ENCODE assay signal across 10 cellular contexts in the genomic region with DNA sequence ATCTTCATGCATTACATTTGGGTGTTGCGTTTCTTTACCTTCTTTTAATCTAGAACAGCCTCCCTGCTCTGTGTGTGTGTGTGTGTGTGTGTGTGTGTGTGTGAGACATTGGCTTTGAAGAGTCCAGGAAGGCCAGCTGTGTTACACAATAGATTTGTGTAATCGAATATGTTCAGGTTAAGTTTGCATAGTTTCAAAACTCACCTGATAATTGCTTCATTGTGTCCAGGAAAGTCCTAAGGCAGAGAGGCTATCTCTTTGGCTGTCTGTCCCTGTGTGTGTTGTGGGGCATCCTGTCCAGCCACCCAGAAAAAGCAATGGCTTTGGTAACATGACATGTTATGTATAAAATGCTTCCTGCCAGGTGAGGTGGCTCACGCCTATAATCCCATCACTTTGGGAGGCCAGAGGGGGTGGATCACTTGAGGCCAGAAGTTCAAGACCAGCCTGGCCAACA. TPM values are rescaled to one million over a fixed set of nuclear protein-coding genes. Genes with fewer than 3 reads are reported as not detected.
DNase-seq lines count a peak whose midpoint lies in the region; TF ChIP-seq lines count a peak whose summit lies in the region.
"Had no signal": no experiment of that assay in that cellular context is flagged by ENCODE, and none has a peak within 500 bp of the region (broad histone marks: within the 10 kb centered on the region; RNA-seq: fewer than 3 reads in every experiment).

No MANE protein-coding gene starts in this region.

- no peak overlapping the region for H3K4me3 ChIP-seq in choroid plexus epithelial cell (ENCODE audit: low read depth, low read length)
- H3K4me3 ChIP-seq: HAP-1 had no signal

- peak overlapping the region; percentile 46 for H3K27ac Mint-ChIP-seq in T-helper 2 cell treated with Interferon-gamma antibody and Interleukin-4, amounts not matched to agents 5 μg/mL and 100 μg/mL, for 36 hours
- peak overlapping the region; percentile 79 for H3K27ac Mint-ChIP-seq in progenitor cell of endocrine pancreas

- peaks cover 5% of the 10 kb centered on the region for H3K36me3 Mint-ChIP-seq in T-helper 2 cell treated with Interferon-gamma antibody and Interleukin-4, amounts not matched to agents 5 μg/mL and 100 μg/mL, for 36 hours (ENCODE audit: low read depth)
- H3K36me3 Mint-ChIP-seq in progenitor cell of endocrine pancreas (ENCODE audit: insufficient read depth), result peaks cover 3% of the 10 kb centered on the region

- no peaks in the 10 kb centered on the region for H3K9me3 Mint-ChIP-seq in T-helper 2 cell treated with Interferon-gamma antibody and Interleukin-4, amounts not matched to agents 5 μg/mL and 100 μg/mL, for 36 hours
- no peaks in the 10 kb centered on the region for H3K9me3 Mint-ChIP-seq in progenitor cell of endocrine pancreas (ENCODE audit: low read depth)

- TF ChIP-seq CTCF in choroid plexus epithelial cell (conservative IDR thresholded peaks at IDR 0.05; ENCODE audit: low read depth, low read length) (no peak), progenitor cell of endocrine pancreas (IDR thresholded peaks at IDR 0.05; ENCODE audit: unreplicated experiment) (no peak)

- no peaks in the 10 kb centered on the region for H3K27me3 Mint-ChIP-seq in T-helper 2 cell treated with Interferon-gamma antibody and Interleukin-4, amounts not matched to agents 5 μg/mL and 100 μg/mL, for 36 hours (ENCODE audit: low read depth)
- H3K27me3 Mint-ChIP-seq in progenitor cell of endocrine pancreas, result no peaks in the 10 kb centered on the region

- H3K4me3 Mint-ChIP-seq in T-helper 2 cell treated with Interferon-gamma antibody and Interleukin-4, amounts not matched to agents 5 μg/mL and 100 μg/mL, for 36 hours, result peak overlapping the region; percentile 0
- no peak overlapping the region for H3K4me3 Mint-ChIP-seq in progenitor cell of endocrine pancreas (ENCODE audit: low read depth)

- H3K4me1 Mint-ChIP-seq in T-helper 2 cell treated with Interferon-gamma antibody and Interleukin-4, amounts not matched to agents 5 μg/mL and 100 μg/mL, for 36 hours (ENCODE audit: low read depth), result peaks cover 49% of the 10 kb centered on the region
- H3K4me1 Mint-ChIP-seq in progenitor cell of endocrine pancreas (ENCODE audit: low read depth), result peaks cover 72% of the 10 kb centered on the region

- DNase-seq in T-helper 2 cell treated with Interferon-gamma antibody and Interleukin-4, amounts not matched to agents 5 μg/mL and 100 μg/mL, for 36 hours (ENCODE audit: low spot score), result no peak
- DNase-seq in T-helper 2 cell, result no peak
- peak; percentile 13 for DNase-seq in NCI-H226
- peak; percentile 24 for DNase-seq in choroid plexus epithelial cell (ENCODE audit: low read depth)
- DNase-seq in progenitor cell of endocrine pancreas (ENCODE audit: low spot score, unreplicated experiment), result no peak
- no peak for DNase-seq in 8988T
- no peak for DNase-seq in NCI-H2227 treated with DMSO at 0.1 percent for 48 hours (lab: John Stamatoyannopoulos, UW)
- no peak for DNase-seq in DMS153 treated with DMSO at 0.1 percent for 48 hours (lab: John Stamatoyannopoulos, UW; ENCODE audit: unreplicated experiment)
- DNase-seq: amygdala had no signal

RNA-seq across cellular contexts. Expression of a gene that starts 37.5 kb away (rescaled TPM):
- total RNA-seq in progenitor cell of endocrine pancreas, result 69.3 and 70.0 TPM in 2 replicates

Comparison
In these comparisons a context has a peak if more than half of its experiments do, and no peak if none do; other contexts are left out.
1. DNase-seq: peak in NCI-H226 (single experiment) and choroid plexus epithelial cell (single experiment); none in T-helper 2 cell treated with Interferon-gamma antibody and Interleukin-4, amounts not matched to agents 5 μg/mL and 100 μg/mL, for 36 hours (single experiment), T-helper 2 cell (0 of 5), progenitor cell of endocrine pancreas (single experiment), 8988T (single experiment), NCI-H2227 treated with DMSO at 0.1 percent for 48 hours (single experiment) and DMS153 treated with DMSO at 0.1 percent for 48 hours (single experiment).